Comparison of ENCODE assay signal across 23 cellular contexts in the genomic region with DNA sequence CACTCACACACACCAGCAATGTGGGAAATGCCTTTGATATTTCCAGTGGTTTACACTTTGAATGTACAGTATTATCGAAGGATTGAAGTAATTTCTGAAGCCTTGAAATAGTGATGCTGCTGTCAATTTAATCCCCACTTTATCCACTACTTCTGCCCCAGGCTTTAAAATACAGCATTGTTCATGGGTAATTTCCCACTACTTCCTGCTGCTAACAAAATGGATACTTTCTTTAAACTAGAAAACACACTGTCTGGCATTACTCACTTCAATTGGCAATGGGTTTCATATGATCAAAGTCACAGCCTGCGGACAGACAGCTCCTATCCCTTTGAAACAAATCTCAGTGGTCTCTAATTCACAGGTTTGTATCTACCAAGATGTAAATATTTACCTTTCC.
"Had no signal": no experiment of that assay in that cellular context is flagged by ENCODE, and none has a peak within 500 bp of the region (broad histone marks: within the 10 kb centered on the region; RNA-seq: fewer than 3 reads in every experiment).

No MANE protein-coding gene starts in this region.

- H3K4me1 ChIP-seq: foreskin keratinocyte, gastrocnemius medialis, heart right ventricle, left lung, lower lobe of right lung had no signal

- H3K9me3 ChIP-seq: gastrocnemius medialis had no signal

- H3K27ac ChIP-seq: coronary artery, dorsolateral prefrontal cortex, esophagus muscularis mucosa, foreskin keratinocyte, gastrocnemius medialis, heart right ventricle, left lung, lower lobe of right lung had no signal

- FAIRE-seq: colon, endothelial cell of umbilical vein, islet of Langerhans, keratinocyte had no signal

- H3K4me3 ChIP-seq: coronary artery, dorsolateral prefrontal cortex, esophagus muscularis mucosa, gastrocnemius medialis, heart right ventricle, left lung, lower lobe of right lung had no signal

- DNase-seq: dermis blood vessel endothelial cell; dorsolateral prefrontal cortex; effector CD4-positive, alpha-beta T cell; effector memory CD4-positive, alpha-beta T cell; gastrocnemius medialis; glutamatergic neuron; head of caudate nucleus; heart right ventricle; hippocampal formation; left cardiac atrium; left lung; left ventricle myocardium superior; lower lobe of right lung; mesendoderm; midbrain; naive thymus-derived CD4-positive, alpha-beta T cell had no signal

- ATAC-seq: foreskin keratinocyte; gastrocnemius medialis; heart right ventricle; left cardiac atrium; left lung; left ventricle myocardium superior; lower lobe of right lung; naive thymus-derived CD4-positive, alpha-beta T cell had no signal

- H3K36me3 ChIP-seq: esophagus muscularis mucosa, gastrocnemius medialis, heart right ventricle, left lung, lower lobe of right lung had no signal

- H3K27me3 ChIP-seq: dorsolateral prefrontal cortex, esophagus muscularis mucosa, foreskin keratinocyte, gastrocnemius medialis, heart right ventricle, left lung had no signal
